In genomic region chr11:128906185-128907065, GRCh38 we compare ENCODE assay signal across 11 cellular contexts. TPM values are rescaled to one million over a fixed set of nuclear protein-coding genes. Genes with fewer than 3 reads are reported as not detected.
A peak's percentile ranks its signal among the peaks of the same experiment; 100 is the strongest.
DNase-seq lines count a peak whose midpoint lies in the region; ATAC-seq and TF ChIP-seq lines count a peak whose summit lies in the region.
"Had no signal": no experiment of that assay in that cellular context is flagged by ENCODE, and none has a peak within 500 bp of the region (broad histone marks: within the 10 kb centered on the region; RNA-seq: fewer than 3 reads in every experiment).

No MANE protein-coding gene starts in this region.

- H3K4me1 ChIP-seq in NT2/D1 (ENCODE audit: insufficient read depth, insufficient read length), result peaks cover 9% of the 10 kb centered on the region
- H3K4me1 ChIP-seq in muscle layer of duodenum (ENCODE audit: control insufficient read depth in 1 of 2, insufficient read depth in 2 of 2, low read length in 2 of 2), result peaks cover 4 to 6% of the 10 kb centered on the region in 2 donors

- peak overlapping the region; percentile 75 to 76 for H3K4me3 Mint-ChIP-seq in effector memory CD8-positive, alpha-beta T cell

- peak; percentile 41 for TF ChIP-seq CTCF in C4-2B (conservative IDR thresholded peaks at IDR 0.05)

- H3K36me3 ChIP-seq in NT2/D1 (ENCODE audit: insufficient read depth, insufficient read length, low read length), result peaks cover 4% of the 10 kb centered on the region
- no peaks in the 10 kb centered on the region for H3K36me3 ChIP-seq in muscle layer of duodenum (ENCODE audit: control insufficient read depth in 1 of 2, insufficient read depth in 2 of 2, low read length in 2 of 2)
- H3K36me3 ChIP-seq: pancreas had no signal

- no peak for DNase-seq in NT2/D1 (ENCODE audit: low read depth, low spot score)
- DNase-seq in effector memory CD8-positive, alpha-beta T cell, result no peak
- no peak for DNase-seq in NOMO-1 (lab: John Stamatoyannopoulos, UW; ENCODE audit: unreplicated experiment in 2 of 2)
- no peak for DNase-seq in superior temporal gyrus (ENCODE audit: extremely low spot score)

- peaks cover 10 to 79% of the 10 kb centered on the region in 2 donors for H3K27me3 Mint-ChIP-seq in effector memory CD8-positive, alpha-beta T cell

- peaks cover 5 to 18% of the 10 kb centered on the region in 2 donors for H3K4me1 Mint-ChIP-seq in effector memory CD8-positive, alpha-beta T cell (ENCODE audit: low read depth in 2 of 2)

- peak overlapping the region; percentile 38 for H3K9ac ChIP-seq in NT2/D1 (ENCODE audit: insufficient read length, low read depth)

- H3K27me3 ChIP-seq in NT2/D1 (ENCODE audit: insufficient read depth, insufficient read length), result no peaks in the 10 kb centered on the region
- H3K27me3 ChIP-seq in muscle layer of duodenum (ENCODE audit: low read depth, low read length), result peaks cover 3% of the 10 kb centered on the region
- H3K27me3 ChIP-seq: pancreas had no signal

- H3K27ac Mint-ChIP-seq in effector memory CD8-positive, alpha-beta T cell, result peak overlapping the region in 1 of 2 donors; percentile 51

- no peak for ATAC-seq in effector memory CD8-positive, alpha-beta T cell (replicated peaks)
- ATAC-seq in GM19452 (IDR thresholded peaks at IDR 0.05; ENCODE audit: unreplicated experiment) (no peak), esophagus mucosa (no peak)

- H3K9me3 ChIP-seq in NT2/D1 (ENCODE audit: insufficient read depth, low read length) (no peaks in the 10 kb centered on the region), muscle layer of duodenum (ENCODE audit: control insufficient read depth in 1 of 2, low read length in 2 of 2) (no peaks in the 10 kb centered on the region)
- H3K9me3 ChIP-seq: pancreas had no signal

- H3K4me3 ChIP-seq in NT2/D1 (ENCODE audit: insufficient read length, low read depth) (peak overlapping the region; percentile 41), muscle layer of duodenum (ENCODE audit: low read depth in 1 of 2, low read length in 2 of 2) (peak overlapping the region; percentile 55 to 67)
- H3K4me3 ChIP-seq: K562 had no signal

- no peaks in the 10 kb centered on the region for H3K36me3 Mint-ChIP-seq in effector memory CD8-positive, alpha-beta T cell (ENCODE audit: insufficient read depth)

- H3K9me3 Mint-ChIP-seq in effector memory CD8-positive, alpha-beta T cell, result no peaks in the 10 kb centered on the region

- H3K27ac ChIP-seq in C4-2B, result no peak overlapping the region
- H3K27ac ChIP-seq in muscle layer of duodenum (ENCODE audit: low read length), result no peak overlapping the region

RNA-seq across cellular contexts. Expression of gene KCNJ5, which starts 15.3 kb away (rescaled TPM):
- 0.08 TPM for total RNA-seq in esophagus mucosa
- total RNA-seq: dermis microvascular lymphatic vessel endothelial cell had no signal

RNA-seq across cellular contexts. Expression of gene TP53AIP1, which starts 36.2 kb away (rescaled TPM):
- 22.2 TPM for total RNA-seq in esophagus mucosa
- total RNA-seq: dermis microvascular lymphatic vessel endothelial cell, K562 had no signal

RNA-seq across cellular contexts. Expression of gene KCNJ1, which starts 39.3 kb away (rescaled TPM):
- not detected for total RNA-seq in esophagus mucosa
- total RNA-seq: K562 had no signal
